ENCODE assay signal across 1 cellular context in genomic region chr1:22815421-22816062, GRCh38.
TF ChIP-seq lines count a peak whose summit lies in the region.

No MANE protein-coding gene starts in this region.

TF ChIP-seq in WTC11, 78 proteins besides CTCF, POLR2A, EP300 and RAD21:
- TF ChIP-seq ATF3 (CRISPR knock-in tag; conservative IDR thresholded peaks at IDR 0.05) (no peak), FOXK1 (CRISPR knock-in tag; IDR thresholded peaks at IDR 0.05) (no peak), ERG (CRISPR knock-in tag; IDR thresholded peaks at IDR 0.05) (no peak), ZNF232 (CRISPR knock-in tag; IDR thresholded peaks at IDR 0.05) (no peak), ZNF396 (CRISPR knock-in tag; IDR thresholded peaks at IDR 0.05; ENCODE audit: borderline replicate concordance) (no peak), GABPB1 (CRISPR knock-in tag; IDR thresholded peaks at IDR 0.05) (no peak), ZNF281 (CRISPR knock-in tag; IDR thresholded peaks at IDR 0.05) (no peak), GRHL2 (CRISPR knock-in tag; IDR thresholded peaks at IDR 0.05; ENCODE audit: insufficient replicate concordance, severe bottlenecking) (no peak), EMX1 (CRISPR knock-in tag; IDR thresholded peaks at IDR 0.05) (no peak), SMAD4 (CRISPR knock-in tag; IDR thresholded peaks at IDR 0.05) (no peak), TEAD1 (CRISPR knock-in tag; IDR thresholded peaks at IDR 0.05) (no peak), ZMAT4 (CRISPR knock-in tag; IDR thresholded peaks at IDR 0.05) (no peak), KAT7 (CRISPR knock-in tag; IDR thresholded peaks at IDR 0.05; ENCODE audit: borderline replicate concordance) (no peak), JAZF1 (CRISPR knock-in tag; IDR thresholded peaks at IDR 0.05) (no peak), PRDM15 (CRISPR knock-in tag; IDR thresholded peaks at IDR 0.05) (no peak), RORB (CRISPR knock-in tag; IDR thresholded peaks at IDR 0.05) (no peak), IRF1 (CRISPR knock-in tag; IDR thresholded peaks at IDR 0.05) (no peak), HMGA2 (CRISPR knock-in tag; IDR thresholded peaks at IDR 0.05) (no peak), IRF2 (CRISPR knock-in tag; IDR thresholded peaks at IDR 0.05; ENCODE audit: borderline replicate concordance, low read depth) (no peak)
